1 cellular context compared by ENCODE assay signal in genomic region chr20:50196896-50197295, GRCh38.
TF ChIP-seq lines count a peak whose summit lies in the region.

No MANE protein-coding gene starts in this region.

TF ChIP-seq in IMR-90, 13 proteins besides CTCF, POLR2A, EP300 and RAD21:
- TF ChIP-seq CEBPB (IDR thresholded peaks at IDR 0.05; ENCODE audit: low read depth, low read length) (no peak), CHD1 (IDR thresholded peaks at IDR 0.05; ENCODE audit: low read depth, low read length) (no peak), NFE2L2 (IDR thresholded peaks at IDR 0.05; ENCODE audit: low read depth, low read length) (no peak), RFX5 (IDR thresholded peaks at IDR 0.05; ENCODE audit: low read depth, low read length) (no peak), ELK1 (IDR thresholded peaks at IDR 0.05; ENCODE audit: borderline replicate concordance, low read depth, low read length) (no peak), USF2 (IDR thresholded peaks at IDR 0.05; ENCODE audit: low read depth, low read length) (no peak), SMC3 (IDR thresholded peaks at IDR 0.05; ENCODE audit: low read depth, low read length) (no peak), MAZ (IDR thresholded peaks at IDR 0.05; ENCODE audit: borderline replicate concordance, low read depth, low read length) (no peak), MAFK (IDR thresholded peaks at IDR 0.05; ENCODE audit: low read depth, low read length) (no peak), BHLHE40 (IDR thresholded peaks at IDR 0.05; ENCODE audit: low read depth, low read length) (no peak), RCOR1 (IDR thresholded peaks at IDR 0.05; ENCODE audit: insufficient replicate concordance, low read length) (no peak), FOS (IDR thresholded peaks at IDR 0.05; ENCODE audit: low read depth, low read length) (no peak), MXI1 (IDR thresholded peaks at IDR 0.05; ENCODE audit: borderline replicate concordance, low read depth, low read length) (no peak)
